8 cellular contexts compared by ENCODE assay signal in the genomic region with DNA sequence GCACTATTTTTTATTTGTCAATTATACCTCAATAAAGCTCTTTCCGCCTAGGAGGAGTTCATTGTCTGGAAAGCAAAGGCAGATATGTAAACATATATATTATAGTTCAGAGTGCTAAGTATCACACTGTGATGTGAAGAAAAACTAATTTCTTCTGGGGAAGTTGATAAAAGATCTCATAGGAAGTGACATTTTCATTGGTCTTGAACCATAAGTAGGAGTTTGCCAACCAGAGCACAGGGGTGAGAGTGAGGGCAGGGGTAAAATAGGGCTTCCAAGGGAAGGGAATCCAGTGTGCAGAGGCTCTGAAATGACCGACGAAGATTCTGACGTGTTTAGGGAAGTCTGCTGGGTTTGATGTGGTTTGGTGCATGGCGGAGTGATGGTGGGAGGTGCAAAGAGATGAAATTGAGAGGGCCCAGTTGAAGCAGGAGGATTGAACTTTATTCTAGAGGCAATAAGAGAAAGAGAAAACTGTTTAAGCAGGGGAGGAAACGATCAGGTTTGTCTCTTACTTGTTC.
A peak's percentile ranks its signal among the peaks of the same experiment; 100 is the strongest.
DNase-seq lines count a peak whose midpoint lies in the region; FAIRE-seq and TF ChIP-seq lines count a peak whose summit lies in the region.

No MANE protein-coding gene starts in this region.

- H3K79me2 ChIP-seq in OCI-LY1 (ENCODE audit: insufficient read depth, low read length), result peaks cover 38% of the 10 kb centered on the region

- peak overlapping the region; percentile 60 for H3K27ac ChIP-seq in OCI-LY1 (ENCODE audit: low read depth, low read length, poor library complexity, severe bottlenecking)

- H3K9me2 ChIP-seq in OCI-LY1 (ENCODE audit: low read depth, low read length), result no peaks in the 10 kb centered on the region

- H4K20me1 ChIP-seq in OCI-LY1 (ENCODE audit: insufficient read depth, low read length), result no peaks in the 10 kb centered on the region

- TF ChIP-seq CTCF in OCI-LY1 (IDR thresholded peaks at IDR 0.05; ENCODE audit: low read length), result no peak

- no peaks in the 10 kb centered on the region for H3F3A ChIP-seq in OCI-LY1 (ENCODE audit: insufficient read depth, low read length)

- H3K4me1 ChIP-seq in OCI-LY1 (ENCODE audit: insufficient read depth, low read length, severe bottlenecking), result peaks cover 24% of the 10 kb centered on the region

- H3K4me3 ChIP-seq in OCI-LY1 (ENCODE audit: low read depth, low read length, poor library complexity, severe bottlenecking) (peak overlapping the region; percentile 94), skeletal muscle cell (ENCODE audit: low read depth, low read length) (peak overlapping the region; percentile 66)

- H3K36me3 ChIP-seq in OCI-LY1 (ENCODE audit: insufficient read depth, low read length), result 0 out of 2 replicates have a peak, but pooled peaks cover 5% of the 10 kb centered on the region

- H2AFZ ChIP-seq in OCI-LY1 (ENCODE audit: low read length), result peak overlapping the region; percentile 85

- no peaks in the 10 kb centered on the region for H3K27me3 ChIP-seq in OCI-LY1 (ENCODE audit: insufficient read depth, low read length)

- no peaks in the 10 kb centered on the region for H3K9me3 ChIP-seq in OCI-LY1 (ENCODE audit: low read length)

- DNase-seq in GDM1 (lab: John Stamatoyannopoulos, UW) (peak; percentile 47), HCEC 1CT (peak; percentile 27), glomerular visceral epithelial cell (ENCODE audit: extremely low spot score) (peak; percentile 19), skeletal muscle cell (ENCODE audit: low read depth) (peak; percentile 45), SHP77 (lab: John Stamatoyannopoulos, UW) (no peak), HTR-8/SVneo (ENCODE audit: insufficient read length, low spot score) (no peak)
- peak; percentile 57 to 66 for DNase-seq in activated T-cell treated with anti-CD3 and anti-CD28 coated beads, Interleukin-2, amount 50 U/mL, for 48 hours

- no peak for FAIRE-seq in HTR-8/SVneo (lab: Jason Lieb, UNC)

- peak overlapping the region; percentile 91 for H3K9ac ChIP-seq in OCI-LY1 (ENCODE audit: low read length)

- H3K4me2 ChIP-seq in OCI-LY1 (ENCODE audit: low read length), result peak overlapping the region; percentile 96

Comparison
In these comparisons a context has a peak if more than half of its experiments do, and no peak if none do; other contexts are left out.
1. DNase-seq: peak in GDM1 (single experiment), HCEC 1CT (single experiment), activated T-cell treated with anti-CD3 and anti-CD28 coated beads, Interleukin-2, amount 50 U/mL, for 48 hours (2 of 2), glomerular visceral epithelial cell (single experiment) and skeletal muscle cell (single experiment); none in SHP77 (0 of 2) and HTR-8/SVneo (single experiment).